26 cellular contexts compared by ENCODE assay signal in the genomic region with DNA sequence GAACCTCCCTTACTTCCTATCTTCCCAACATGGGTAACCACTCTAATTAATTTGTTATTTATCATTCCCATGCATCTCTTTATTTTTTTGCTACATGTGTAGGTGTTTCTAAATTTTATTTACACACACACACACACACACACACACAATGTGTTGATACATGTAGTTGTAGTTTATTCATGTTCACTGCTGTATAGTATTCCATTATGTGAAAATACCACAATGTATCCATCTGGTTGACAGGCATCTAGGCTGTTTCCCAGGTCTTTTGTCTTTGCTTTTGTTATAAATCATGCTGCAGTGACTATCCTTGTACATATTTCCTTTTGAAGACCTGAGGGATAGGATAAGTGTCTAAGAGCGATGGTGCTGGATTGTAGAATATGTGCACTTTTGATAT.
"Had no signal": no experiment of that assay in that cellular context is flagged by ENCODE, and none has a peak within 500 bp of the region (broad histone marks: within the 10 kb centered on the region; RNA-seq: fewer than 3 reads in every experiment).

No MANE protein-coding gene starts in this region.

- DNase-seq: stimulated activated CD4-positive, alpha-beta T cell treated with anti-CD3 and anti-CD28 coated beads, Interleukin-2, amount 100 ng/mL, for 48 hours; stimulated activated CD4-positive, alpha-beta T cell treated with anti-CD3 and anti-CD28 coated beads, Interleukin-4, amount 100 ng/mL, for 1 hour; stimulated activated CD4-positive, alpha-beta T cell treated with anti-CD3 and anti-CD28 coated beads, Interleukin-4, amount 100 ng/mL, for 24 hours; stimulated activated CD4-positive, alpha-beta T cell treated with anti-CD3 and anti-CD28 coated beads, Interleukin-4, amount 100 ng/mL, for 4 hours; stimulated activated CD8-positive, alpha-beta memory T cell treated with anti-CD3 and anti-CD28 coated beads, Interleukin-4, amount 100 ng/mL, for 48 hours; stimulated activated naive B cell treated with anti-CD40 and anti-IgM and Interleukin-4, amounts not matched to agents 10 μg/mL and 1 μg/mL and 100 μg/mL, for 72 hours; stimulated activated naive CD4-positive, alpha-beta T cell; stimulated activated naive CD4-positive, alpha-beta T cell treated with Interleukin-2 at 50 U/mL for 16 hours; stimulated activated naive CD8-positive, alpha-beta T cell treated with anti-CD3 and anti-CD28 coated beads, Interleukin-15, amount 100 ng/mL, for 72 hours; stimulated activated naive CD8-positive, alpha-beta T cell treated with anti-CD3 and anti-CD28 coated beads, Interleukin-15, Interleukin-2, amounts not matched to agents 100 U/mL and 50 U/mL, for 24 hours; stomach; substantia nigra; testis; thyroid gland; tibial artery; transverse colon; trophoblast cell; upper lobe of left lung; uterus had no signal

- FAIRE-seq: urothelium cell line had no signal

- ATAC-seq: stimulated activated effector memory CD8-positive, alpha-beta T cell treated with anti-CD3 and anti-CD28 coated beads, Interleukin-12 subunit alpha, Interleukin-12 subunit beta, amount 100 ng/mL, for 72 hours; stimulated activated memory B cell treated with anti-CD40 and anti-IgM and Interleukin-4, amounts not matched to agents 10 μg/mL and 1 μg/mL and 100 μg/mL, for 72 hours; stimulated activated naive B cell treated with anti-CD40 and anti-IgM and Interleukin-4, amounts not matched to agents 10 μg/mL and 1 μg/mL and 100 μg/mL, for 72 hours; stimulated activated naive CD8-positive, alpha-beta T cell treated with anti-CD3 and anti-CD28 coated beads, Interleukin-15, amount 100 ng/mL, for 72 hours; stimulated activated naive CD8-positive, alpha-beta T cell treated with anti-CD3 and anti-CD28 coated beads, Interleukin-15, Interleukin-2, amounts not matched to agents 100 U/mL and 50 U/mL, for 24 hours had no signal

- H3K27me3 ChIP-seq: testis, thyroid gland, tibial nerve, transverse colon, upper lobe of left lung, uterus, vagina had no signal

- H3K27ac ChIP-seq: stomach, suprapubic skin, testis, thoracic aorta, thyroid gland, tibial artery, tibial nerve, transverse colon, upper lobe of left lung, uterus, vagina had no signal

- H3K4me3 ChIP-seq: stomach, suprapubic skin, testis, thoracic aorta, thyroid gland, tibial artery, tibial nerve, transverse colon, upper lobe of left lung, uterus, vagina had no signal

- H3K36me3 ChIP-seq: stomach, suprapubic skin, thoracic aorta, thyroid gland, tibial artery, tibial nerve, transverse colon, upper lobe of left lung, uterus, vagina had no signal

- H3K4me1 ChIP-seq: stomach, suprapubic skin, testis, tibial artery, tibial nerve, transverse colon, upper lobe of left lung, uterus, vagina had no signal

- H3K9me3 ChIP-seq: stomach, suprapubic skin, testis, thoracic aorta, thyroid gland, tibial artery, tibial nerve, transverse colon, upper lobe of left lung, uterus, vagina had no signal
